18 cellular contexts compared by ENCODE assay signal in genomic region chrX:80576815-80577533, GRCh38.
"Had no signal": no experiment of that assay in that cellular context is flagged by ENCODE, and none has a peak within 500 bp of the region (broad histone marks: within the 10 kb centered on the region; RNA-seq: fewer than 3 reads in every experiment).

No MANE protein-coding gene starts in this region.

- H3K9me3 Mint-ChIP-seq: activated naive CD8-positive, alpha-beta T cell treated with anti-CD3 and anti-CD28 coated beads for 36 hours; activated T-cell treated with anti-CD3 and anti-CD28 coated beads, Interleukin-2, amount 50 U/mL, for 4 hours; effector memory CD8-positive, alpha-beta T cell; memory B cell had no signal

- FAIRE-seq: islet of Langerhans, urothelium cell line had no signal

- H3K27me3 Mint-ChIP-seq: activated CD8-positive, alpha-beta memory T cell treated with anti-CD3 and anti-CD28 coated beads, Interleukin-2, amount 10 ng/mL, durations not matched to agents 7 days and 5 days; activated naive CD8-positive, alpha-beta T cell treated with anti-CD3 and anti-CD28 coated beads for 36 hours; effector memory CD8-positive, alpha-beta T cell; memory B cell; stimulated activated naive CD8-positive, alpha-beta T cell treated with anti-CD3 and anti-CD28 coated beads, Interleukin-15, Interleukin-2, amounts not matched to agents 100 ng/mL and 50 ng/mL, for 24 hours had no signal

- H3K4me3 ChIP-seq: left ventricle myocardium inferior, ovary had no signal

- H3K27ac ChIP-seq: brain microvascular endothelial cell, left ventricle myocardium inferior, ovary had no signal

- H3K4me1 ChIP-seq: left ventricle myocardium inferior had no signal

- DNase-seq: activated CD4-positive, alpha-beta T cell treated with anti-CD3 and anti-CD28 coated beads, Interleukin-2, amount 50 U/mL, for 48 hours; activated CD4-positive, CD25-positive, alpha-beta regulatory T cell treated with anti-CD3 and anti-CD28 coated beads, Interleukin-2, amount 50 U/mL, for 72 hours; activated CD8-positive, alpha-beta memory T cell treated with anti-CD3 and anti-CD28 coated beads, Interleukin-2, amount 10 ng/mL, durations not matched to agents 7 days and 5 days; activated gamma-delta T cell treated with Interleukin-2 at 50 U/mL for 16 hours; activated naive CD8-positive, alpha-beta T cell treated with anti-CD3 and anti-CD28 coated beads for 36 hours; activated T-cell treated with anti-CD3 and anti-CD28 coated beads, Interleukin-2, amount 50 U/mL, for 4 hours; brain microvascular endothelial cell; effector memory CD8-positive, alpha-beta T cell; left ventricle myocardium inferior; ovary; stimulated activated CD4-positive, alpha-beta T cell treated with anti-CD3 and anti-CD28 coated beads, Interleukin-15, amount 100 ng/mL, for 24 hours; stimulated activated CD4-positive, alpha-beta T cell treated with anti-CD3 and anti-CD28 coated beads, Interleukin-4, amount 100 ng/mL, for 24 hours; T-helper 2 cell had no signal

- H3K36me3 Mint-ChIP-seq: activated CD8-positive, alpha-beta memory T cell treated with anti-CD3 and anti-CD28 coated beads, Interleukin-2, amount 10 ng/mL, durations not matched to agents 7 days and 5 days; activated naive CD8-positive, alpha-beta T cell treated with anti-CD3 and anti-CD28 coated beads for 36 hours; memory B cell had no signal

- H3K4me3 Mint-ChIP-seq: activated CD8-positive, alpha-beta memory T cell treated with anti-CD3 and anti-CD28 coated beads, Interleukin-2, amount 10 ng/mL, durations not matched to agents 7 days and 5 days; activated naive CD8-positive, alpha-beta T cell treated with anti-CD3 and anti-CD28 coated beads for 36 hours; activated T-cell treated with anti-CD3 and anti-CD28 coated beads, Interleukin-2, amount 50 U/mL, for 4 hours; effector memory CD8-positive, alpha-beta T cell; memory B cell; nephron; stimulated activated naive CD8-positive, alpha-beta T cell treated with anti-CD3 and anti-CD28 coated beads, Interleukin-15, Interleukin-2, amounts not matched to agents 100 ng/mL and 50 ng/mL, for 24 hours had no signal

- H3K4me1 Mint-ChIP-seq: activated CD8-positive, alpha-beta memory T cell treated with anti-CD3 and anti-CD28 coated beads, Interleukin-2, amount 10 ng/mL, durations not matched to agents 7 days and 5 days; activated naive CD8-positive, alpha-beta T cell treated with anti-CD3 and anti-CD28 coated beads for 36 hours; memory B cell; nephron had no signal

- H3K27me3 ChIP-seq: brain microvascular endothelial cell, ovary had no signal

- H3K36me3 ChIP-seq: brain microvascular endothelial cell, left ventricle myocardium inferior, ovary had no signal

- H3K9me3 ChIP-seq: left ventricle myocardium inferior, ovary had no signal

- H3K27ac Mint-ChIP-seq: activated CD8-positive, alpha-beta memory T cell treated with anti-CD3 and anti-CD28 coated beads, Interleukin-2, amount 10 ng/mL, durations not matched to agents 7 days and 5 days; activated naive CD8-positive, alpha-beta T cell treated with anti-CD3 and anti-CD28 coated beads for 36 hours; effector memory CD8-positive, alpha-beta T cell; memory B cell; nephron; stimulated activated naive CD8-positive, alpha-beta T cell treated with anti-CD3 and anti-CD28 coated beads, Interleukin-15, Interleukin-2, amounts not matched to agents 100 ng/mL and 50 ng/mL, for 24 hours had no signal
